ENCODE assay signal across 21 cellular contexts in the genomic region with DNA sequence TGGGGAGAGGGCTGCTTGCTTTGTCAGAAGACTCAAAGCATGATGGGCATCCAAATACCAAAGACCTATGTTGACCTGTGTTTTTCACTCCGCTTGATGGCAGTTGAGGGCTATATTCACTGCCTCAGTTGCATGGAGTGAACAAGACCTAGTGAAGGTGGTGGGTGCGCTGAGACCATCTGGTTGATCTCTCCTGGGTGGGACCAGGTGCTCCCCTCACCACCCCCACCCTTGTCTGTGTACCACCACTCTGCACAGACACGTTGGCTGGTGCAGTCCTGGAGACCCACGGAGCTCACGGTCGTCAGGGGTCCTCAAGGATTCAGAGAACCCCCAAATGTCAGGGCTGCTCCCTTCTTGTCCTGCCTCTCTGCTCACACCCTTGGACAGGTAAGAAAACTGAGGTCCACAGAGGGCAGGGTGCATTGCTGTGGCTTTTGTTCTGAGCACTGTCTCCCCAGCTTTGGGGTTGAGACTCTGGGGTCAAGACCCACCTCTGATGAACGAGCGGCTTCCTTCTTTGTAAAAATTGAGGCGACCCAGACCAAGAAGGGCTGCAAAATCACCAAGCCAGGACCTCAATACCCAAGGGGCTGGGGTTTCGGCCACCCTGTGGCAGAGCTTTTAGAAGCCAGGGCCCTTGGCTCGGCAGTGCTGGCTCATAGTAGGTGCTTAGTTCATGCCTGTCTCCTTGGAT.
DNase-seq lines count a peak whose midpoint lies in the region; ATAC-seq and TF ChIP-seq lines count a peak whose summit lies in the region.
"Had no signal": no experiment of that assay in that cellular context is flagged by ENCODE, and none has a peak within 500 bp of the region (broad histone marks: within the 10 kb centered on the region; RNA-seq: fewer than 3 reads in every experiment).

No MANE protein-coding gene starts in this region.

- H3K27me3 ChIP-seq in testis = no peaks in the 10 kb centered on the region
- H3K27me3 ChIP-seq: cardiac muscle cell, hepatocyte, uterus had no signal

- TF ChIP-seq POLR2A in testis (IDR thresholded peaks at IDR 0.05) = no peak

- H3K27ac ChIP-seq in testis = no peak overlapping the region
- H3K27ac ChIP-seq: cardiac muscle cell, hepatocyte, HL-60, uterus had no signal

- H3K36me3 ChIP-seq in testis (ENCODE audit: low read depth, missing control alignments) = no peaks in the 10 kb centered on the region
- H3K36me3 ChIP-seq: cardiac muscle cell, uterus had no signal

- DNase-seq in activated T-cell treated with anti-CD3 and anti-CD28 coated beads, Interleukin-2, amount 50 U/mL, for 1 hour = peak; percentile 6
- DNase-seq in activated T-cell treated with anti-CD3 and anti-CD28 coated beads for 4 hours = no peak
- peak; percentile 25 for DNase-seq in activated CD8-positive, alpha-beta memory T cell treated with anti-CD3 and anti-CD28 coated beads, Interleukin-2, amount 50 U/mL, for 48 hours
- DNase-seq in mesenteric fat pad (ENCODE audit: low spot score) = peak; percentile 75
- peak; percentile 6 for DNase-seq in testis
- DNase-seq: C1 segment of cervical spinal cord; foreskin fibroblast; NCI-H1436 treated with DMSO at 0.1 percent for 48 hours; NCI-H526 treated with DMSO at 0.1 percent for 48 hours; small intestine; stimulated activated CD4-positive, alpha-beta T cell treated with anti-CD3 and anti-CD28 coated beads, Interleukin-4, amount 100 ng/mL, for 24 hours had no signal

- H3K9me3 ChIP-seq in testis = no peaks in the 10 kb centered on the region
- H3K9me3 ChIP-seq: uterus had no signal

- intact Hi-C loops in testis (cut with DNase I; ENCODE audit: low total_unique reads) = no loop called here

- H3K4me1 ChIP-seq in testis = no peaks in the 10 kb centered on the region
- H3K4me1 ChIP-seq: uterus had no signal

- no peak for ATAC-seq in GM21360 (IDR thresholded peaks at IDR 0.05; ENCODE audit: unreplicated experiment)
- ATAC-seq in GM18861 (IDR thresholded peaks at IDR 0.05; ENCODE audit: unreplicated experiment) = no peak
- no peak for ATAC-seq in GM18858 (IDR thresholded peaks at IDR 0.05; ENCODE audit: unreplicated experiment)
- ATAC-seq: activated T-helper 17 cell treated with anti-CD3 and anti-CD28 coated beads, Interleukin-2, amount 50 U/mL, for 72 hours; stimulated activated naive CD8-positive, alpha-beta T cell treated with anti-CD3 and anti-CD28 coated beads, Interleukin-15, amount 100 ng/mL, for 72 hours had no signal

- no peak for TF ChIP-seq CTCF in testis (IDR thresholded peaks at IDR 0.05)

- 90 to 94% methylated on average over 9 to 11 of the region's 11 CpGs for WGBS in testis, 2 donors

- no peak overlapping the region for H3K4me3 ChIP-seq in testis
- H3K4me3 ChIP-seq: cardiac muscle cell, hepatocyte, lung, uterus had no signal
